1 cellular context compared by ENCODE assay signal in the genomic region with DNA sequence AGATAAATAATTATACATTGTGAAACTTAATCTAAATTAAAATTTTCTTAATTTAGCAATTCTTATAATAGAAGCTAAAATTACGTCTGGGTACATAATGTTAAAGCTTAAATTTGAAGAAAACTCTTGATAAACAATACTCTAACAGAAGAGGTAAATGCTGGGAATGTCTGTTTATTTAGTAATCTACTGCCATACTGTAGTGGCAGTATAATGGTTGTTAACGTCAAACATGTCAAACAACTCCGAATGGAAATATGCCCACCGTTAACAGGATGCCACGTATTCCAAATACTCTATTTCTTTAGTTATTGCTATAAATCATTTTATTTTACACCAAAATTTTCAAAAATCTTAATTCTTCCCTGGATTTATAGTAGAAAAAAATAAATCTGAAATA.
TF ChIP-seq lines count a peak whose summit lies in the region.

No MANE protein-coding gene starts in this region.

TF ChIP-seq in HCT116, 20 proteins besides CTCF, POLR2A, EP300 and RAD21 (continued from another document):
- TF ChIP-seq ATF3 (IDR thresholded peaks at IDR 0.05) = no peak
